8 cellular contexts compared by ENCODE assay signal in genomic region chr9:34665381-34666250, GRCh38. TPM values are rescaled to one million over a fixed set of nuclear protein-coding genes. Genes with fewer than 3 reads are reported as not detected.
A peak's percentile ranks its signal among the peaks of the same experiment; 100 is the strongest.
DNase-seq lines count a peak whose midpoint lies in the region; ATAC-seq and TF ChIP-seq lines count a peak whose summit lies in the region.

No MANE protein-coding gene starts in this region.

- peak overlapping the region; percentile 93 for H3K27ac ChIP-seq in mammary epithelial cell (ENCODE audit: insufficient read depth, low read depth, low read length)
- peak overlapping the region; percentile 99 for H3K27ac ChIP-seq in skeletal muscle tissue (ENCODE audit: low read depth, low read length)

- H3K9me3 ChIP-seq in mammary epithelial cell (replicated peaks; ENCODE audit: insufficient read depth, low read length) = peaks cover 2% of the 10 kb centered on the region
- no peaks in the 10 kb centered on the region for H3K9me3 ChIP-seq in skeletal muscle tissue (ENCODE audit: control insufficient read depth in 3 of 3, low read length in 3 of 3)

- peaks cover 24% of the 10 kb centered on the region for H3K36me3 Mint-ChIP-seq in WTC11

- H3K79me2 ChIP-seq in mammary epithelial cell (ENCODE audit: insufficient read depth, low read length) = peaks cover 27% of the 10 kb centered on the region

- 0% methylated on average over 7 of the region's 55 CpGs for WGBS in mammary epithelial cell (ENCODE audit: low coverage, missing lambda C conversion rate)

- DNase-seq in NCI-H2196 (lab: John Stamatoyannopoulos, UW; ENCODE audit: unreplicated experiment) = peak; percentile 98
- peak; percentile 94 for DNase-seq in WTC11 (ENCODE audit: low spot score)
- peak; percentile 89 for DNase-seq in mammary epithelial cell
- DNase-seq in iPS-NIHi7 (ENCODE audit: extremely low spot score) = peak; percentile 94
- no peak for DNase-seq in RKO (ENCODE audit: low spot score)

- peak overlapping the region; percentile 96 for H3K4me2 ChIP-seq in mammary epithelial cell (ENCODE audit: insufficient read depth, low read depth, low read length)

- BruUV-seq in mammary epithelial cell (replicated peaks; lab: Mats Ljungman, UMichigan) = TSS peak; percentile 62

- H3K27ac Mint-ChIP-seq in WTC11 = peak overlapping the region; percentile 97

- in situ Hi-C loops in mammary epithelial cell (cut with MboI; ENCODE audit: low sequenced_read_pairs in 2 of 2) = no loop called here

- no peak for TF ChIP-seq CTCF in WTC11 (IDR thresholded peaks at IDR 0.05)
- TF ChIP-seq CTCF in mammary epithelial cell (conservative IDR thresholded peaks at IDR 0.05 in 1 of 2, IDR thresholded peaks at IDR 0.05 in 1 of 2; ENCODE audit: extremely low read depth in 1 of 2, insufficient read depth in 1 of 2, low read depth in 1 of 2, low read length in 2 of 2) = no peak

- POLR2A ChIA-PET in WTC11 (lab: Charles Lee) = interaction anchor here (1.0 to 1.9 kb wide), 4 partner anchors 9 to 28 kb away, joined by 3 to 11 read pairs (median 6); partner anchors contain the start of genes GALT and SIGMAR1

- H3K27me3 Mint-ChIP-seq in WTC11 (ENCODE audit: low read depth) = peaks cover 13% of the 10 kb centered on the region

- peaks cover 9% of the 10 kb centered on the region for H3K4me1 Mint-ChIP-seq in WTC11

- H3K4me3 Mint-ChIP-seq in WTC11 = peak overlapping the region; percentile 94

- CTCF ChIA-PET in WTC11 (lab: Charles Lee) = interaction anchor here (0.6 to 4.0 kb wide), 21 partner anchors 9 to 980 kb away, joined by 3 to 65 read pairs (median 5); partner anchors contain the start of genes ARID3C, DCTN3, GALT and IL11RA
- CTCF ChIA-PET in mammary epithelial cell (lab: Charles Lee; ENCODE audit: low non-redundant PET) = interaction anchor here (0.6 to 0.9 kb wide), 4 partner anchors 9 to 329 kb away, joined by 3 to 6 read pairs (median 4); no protein-coding TSS in a partner anchor

- H2AFZ ChIP-seq in mammary epithelial cell (ENCODE audit: low read depth, low read length) = peak overlapping the region; percentile 93

- dilution Hi-C loops in mammary epithelial cell (cut with HindIII; ENCODE audit: low sequenced_read_pairs) = no loop called here

- ATAC-seq in GM18868 (IDR thresholded peaks at IDR 0.05; ENCODE audit: unreplicated experiment) (peak; percentile 75), HG03103 (IDR thresholded peaks at IDR 0.05; ENCODE audit: low read depth, unreplicated experiment) (peak; percentile 56), WTC11 (peak; percentile 82)

- H4K20me1 ChIP-seq in mammary epithelial cell (ENCODE audit: insufficient read depth, low read length) = no peaks in the 10 kb centered on the region

- H3K4me1 ChIP-seq in mammary epithelial cell (ENCODE audit: insufficient read depth, low read length) (peaks cover 32% of the 10 kb centered on the region), skeletal muscle tissue (ENCODE audit: control insufficient read depth in 3 of 3, insufficient read depth in 3 of 3, low read length in 3 of 3) (peaks cover 7 to 25% (median 17%) of the 10 kb centered on the region in 3 donors)

- H3K36me3 ChIP-seq in mammary epithelial cell (ENCODE audit: insufficient read depth, low read length) = peaks cover 4% of the 10 kb centered on the region
- H3K36me3 ChIP-seq in skeletal muscle tissue (ENCODE audit: control insufficient read depth in 3 of 3, insufficient read depth in 3 of 3, low read length in 3 of 3) = peaks cover 9 to 23% (median 10%) of the 10 kb centered on the region in 3 donors

- H3K4me3 ChIP-seq in mammary epithelial cell (replicated peaks in 1 of 3; ENCODE audit: insufficient read depth in 1 of 3, low read depth in 2 of 3, low read length in 3 of 3) = peak overlapping the region; percentile 52 to 90 (median 66)
- H3K4me3 ChIP-seq in skeletal muscle tissue (ENCODE audit: low read length in 3 of 3) = peak overlapping the region; percentile 89 to 91 (median 89)

- H3K27me3 ChIP-seq in mammary epithelial cell (ENCODE audit: insufficient read depth, low read length) = no peaks in the 10 kb centered on the region
- no peaks in the 10 kb centered on the region for H3K27me3 ChIP-seq in skeletal muscle tissue (ENCODE audit: control insufficient read depth in 3 of 3, insufficient read depth in 3 of 3, low read length in 3 of 3)

- intact Hi-C loops in mammary epithelial cell (cut with micrococcal nuclease) = loop anchor here (2.0 kb wide), 3 partner anchors 27 to 53 kb away; partner anchors contain the start of gene RPP25L

- peak overlapping the region; percentile 89 for H3K9ac ChIP-seq in mammary epithelial cell (ENCODE audit: insufficient read depth, low read length)
- H3K9ac ChIP-seq in skeletal muscle tissue (ENCODE audit: low read depth in 1 of 3, low read length in 3 of 3) = peak overlapping the region; percentile 88 to 94 (median 91)

- peaks cover 19% of the 10 kb centered on the region for H3K9me3 Mint-ChIP-seq in WTC11

TF ChIP-seq in WTC11, 78 proteins besides CTCF, POLR2A, EP300 and RAD21 (continues in another document):
- TF ChIP-seq ZNF416 (CRISPR knock-in tag; IDR thresholded peaks at IDR 0.05) (no peak), ZSCAN18 (CRISPR knock-in tag; IDR thresholded peaks at IDR 0.05) (no peak), FOXK1 (CRISPR knock-in tag; IDR thresholded peaks at IDR 0.05) (no peak; the same call in none of the 2 replicates), FOXP4 (CRISPR knock-in tag; IDR thresholded peaks at IDR 0.05) (0 out of 2 replicates have a peak, but pooled peaks have one; percentile 51), TCF7 (CRISPR knock-in tag; IDR thresholded peaks at IDR 0.05; ENCODE audit: low read depth) (no peak), USF2 (CRISPR knock-in tag; IDR thresholded peaks at IDR 0.05) (0 out of 2 replicates have a peak, but pooled peaks have one; percentile 8)

RNA-seq across cellular contexts. Expression of gene CCL27, which starts 3.2 kb away (rescaled TPM):
- total RNA-seq in WTC11 (2021) (0.68 to 1.0 TPM (median 0.89 TPM) in 3 replicates), mammary epithelial cell (under 1 TPM in 1 of 2 donors, not detected in 1; 0.80 TPM), skeletal muscle tissue (not detected)
- polyA plus RNA-seq in mammary epithelial cell = not detected
- polyA minus RNA-seq in mammary epithelial cell = not detected

RNA-seq across cellular contexts. Expression of gene IL11RA, which starts 13.6 kb away (rescaled TPM):
- total RNA-seq in WTC11 (2021) = 7.2 to 8.6 TPM (median 7.6 TPM) in 3 replicates
- total RNA-seq in mammary epithelial cell = 1 to 10 TPM; 4.9 to 6.0 TPM
- polyA plus RNA-seq in mammary epithelial cell = 3.2 TPM
- 1.1 TPM for polyA minus RNA-seq in mammary epithelial cell
- total RNA-seq in skeletal muscle tissue = 75.7 TPM

RNA-seq across cellular contexts. Expression of gene GALT, which starts 19.1 kb away (rescaled TPM):
- total RNA-seq in WTC11 (2021) (35.9 to 39.7 TPM (median 37.6 TPM) in 3 replicates), mammary epithelial cell (10 to 100 TPM; 29.5 to 30.2 TPM), skeletal muscle tissue (23.0 TPM)
- 25.8 TPM for polyA plus RNA-seq in mammary epithelial cell
- 8.0 TPM for polyA minus RNA-seq in mammary epithelial cell

RNA-seq across cellular contexts. Expression of gene CCL19, which starts 25.5 kb away (rescaled TPM):
- total RNA-seq in WTC11 (2021) (not detected in 3 replicates), mammary epithelial cell (not detected), skeletal muscle tissue (not detected)
- not detected for polyA plus RNA-seq in mammary epithelial cell
- polyA minus RNA-seq in mammary epithelial cell = not detected

RNA-seq across cellular contexts. Expression of gene SIGMAR1, which starts 28.0 kb away (rescaled TPM):
- total RNA-seq in WTC11 (2021) (108 to 116 TPM (median 109 TPM) in 3 replicates), mammary epithelial cell (100 to 1,000 TPM in 1 of 2 donors, 10 to 100 TPM in 1; 83.0 to 131 TPM), skeletal muscle tissue (14.1 TPM)
- polyA plus RNA-seq in mammary epithelial cell = 165 TPM
- 139 TPM for polyA minus RNA-seq in mammary epithelial cell
